In genomic region chr2:242088471-242089212, GRCh38 we compare ENCODE assay signal across 8 cellular contexts.
DNase-seq lines count a peak whose midpoint lies in the region; ATAC-seq lines count a peak whose summit lies in the region.

No MANE protein-coding gene starts in this region.

- H3K4me3 Mint-ChIP-seq in IgD-negative memory B cell, result peak overlapping the region; percentile 65 to 98 (median 94)

- ATAC-seq in GM21576 (IDR thresholded peaks at IDR 0.05; ENCODE audit: unreplicated experiment), result peak; percentile 78
- peak; percentile 98 for ATAC-seq in esophagus mucosa

- H3K27me3 ChIP-seq in muscle layer of colon (ENCODE audit: control insufficient read depth in 1 of 2, insufficient read depth in 2 of 2, low read length in 2 of 2), result no peaks in the 10 kb centered on the region

- H3K4me1 Mint-ChIP-seq in IgD-negative memory B cell, result peaks cover 11 to 31% (median 25%) of the 10 kb centered on the region in 3 donors

- H3K27ac Mint-ChIP-seq in IgD-negative memory B cell, result peak overlapping the region; percentile 87 to 96 (median 93)

- H3K4me3 ChIP-seq in muscle layer of colon (ENCODE audit: low read depth in 1 of 2, low read length in 2 of 2), result peak overlapping the region; percentile 55 to 89

- peak; percentile 77 for DNase-seq in DMS153 treated with DMSO at 0.1 percent for 48 hours (lab: John Stamatoyannopoulos, UW; ENCODE audit: unreplicated experiment)
- DNase-seq in OCI-M1 (lab: John Stamatoyannopoulos, UW), result peak; percentile 92
- DNase-seq in activated T-cell treated with anti-CD3 and anti-CD28 coated beads for 48 hours (ENCODE audit: low read depth), result peak; percentile 93
- peak; percentile 77 for DNase-seq in stimulated activated CD8-positive, alpha-beta memory T cell treated with anti-CD3 and anti-CD28 coated beads, Interleukin-7, amount 100 ng/mL, for 24 hours (ENCODE audit: low read depth)

- peaks cover 11% of the 10 kb centered on the region for H3K4me1 ChIP-seq in muscle layer of colon (ENCODE audit: insufficient read depth, low read length)

- no peaks in the 10 kb centered on the region for H3K27me3 Mint-ChIP-seq in IgD-negative memory B cell

- no peaks in the 10 kb centered on the region for H3K9me3 ChIP-seq in muscle layer of colon (ENCODE audit: low read length)

- H3K9me3 Mint-ChIP-seq in IgD-negative memory B cell, result no peaks in the 10 kb centered on the region

- H3K36me3 Mint-ChIP-seq in IgD-negative memory B cell, result peaks cover 1% of the 10 kb centered on the region

- no peak overlapping the region for H3K27ac ChIP-seq in muscle layer of colon (ENCODE audit: low read depth, low read length)

- H3K9ac ChIP-seq in muscle layer of colon (ENCODE audit: low read length), result no peak overlapping the region

- no peaks in the 10 kb centered on the region for H3K36me3 ChIP-seq in muscle layer of colon (ENCODE audit: insufficient read depth, low read length)
